ENCODE assay signal across 15 cellular contexts in genomic region chr13:83881031-83881727, GRCh38. TPM values are rescaled to one million over a fixed set of nuclear protein-coding genes. Genes with fewer than 3 reads are reported as not detected.
DNase-seq lines count a peak whose midpoint lies in the region; ATAC-seq and TF ChIP-seq lines count a peak whose summit lies in the region.
"Had no signal": no experiment of that assay in that cellular context is flagged by ENCODE, and none has a peak within 500 bp of the region (broad histone marks: within the 10 kb centered on the region; RNA-seq: fewer than 3 reads in every experiment).

No MANE protein-coding gene starts in this region.

- POLR2A ChIA-PET in A673 (lab: Charles Lee; ENCODE audit: low non-redundant PET), result no interaction called here
- POLR2A ChIA-PET in PC-9 (lab: Charles Lee; ENCODE audit: unreplicated experiment), result no interaction called here
- POLR2A ChIA-PET in CD4-positive, alpha-beta T cell (lab: Charles Lee), result no interaction called here

- no peak overlapping the region for H3K27ac ChIP-seq in A673 (ENCODE audit: low read depth, low read length, poor library complexity, severe bottlenecking)
- no peak overlapping the region for H3K27ac ChIP-seq in HUES64 (ENCODE audit: low read depth, low read length)
- no peak overlapping the region for H3K27ac ChIP-seq in brain microvascular endothelial cell
- H3K27ac ChIP-seq in mesodermal cell (ENCODE audit: low read depth, low read length, severe bottlenecking), result no peak overlapping the region
- H3K27ac ChIP-seq in PC-9, result no peak overlapping the region
- no peak overlapping the region for H3K27ac ChIP-seq in CD4-positive, alpha-beta T cell (ENCODE audit: low read depth, low read length)
- H3K27ac ChIP-seq: colonic mucosa, gastroesophageal sphincter, transverse colon had no signal

- no peaks in the 10 kb centered on the region for H3K36me3 ChIP-seq in A673 (ENCODE audit: insufficient read depth, low read length, poor library complexity, severe bottlenecking)
- no peaks in the 10 kb centered on the region for H3K36me3 ChIP-seq in HUES64 (ENCODE audit: insufficient read depth, low read length)
- H3K36me3 ChIP-seq in brain microvascular endothelial cell (replicated peaks), result no peaks in the 10 kb centered on the region
- H3K36me3 ChIP-seq in mesodermal cell (ENCODE audit: control insufficient read depth, insufficient read depth, low read length), result no peaks in the 10 kb centered on the region
- H3K36me3 ChIP-seq in PC-9 (ENCODE audit: low read depth), result no peaks in the 10 kb centered on the region
- H3K36me3 ChIP-seq: colonic mucosa, gastroesophageal sphincter, transverse colon had no signal

- H3K9me3 ChIP-seq in A673 (ENCODE audit: low read depth, low read length, poor library complexity, severe bottlenecking) (no peaks in the 10 kb centered on the region), HUES64 (ENCODE audit: insufficient read depth, low read depth, low read length) (no peaks in the 10 kb centered on the region), mesodermal cell (ENCODE audit: control insufficient read depth, low read length) (no peaks in the 10 kb centered on the region), PC-9 (ENCODE audit: insufficient read depth, low read depth) (no peaks in the 10 kb centered on the region)
- no peaks in the 10 kb centered on the region for H3K9me3 ChIP-seq in CD4-positive, alpha-beta T cell (ENCODE audit: control insufficient read depth, low read length)
- H3K9me3 ChIP-seq: colonic mucosa, gastroesophageal sphincter, transverse colon had no signal

- in situ Hi-C loops in brain microvascular endothelial cell (cut with HindIII; ENCODE audit: low pct_ligation_motif_present, low sequenced_read_pairs), result no loop called here

- peaks cover 78% of the 10 kb centered on the region for H3K27me3 Mint-ChIP-seq in CD4-positive, alpha-beta T cell

- no peak overlapping the region for H3K4me2 ChIP-seq in PC-9

- intact Hi-C loops in A673 (cut with micrococcal nuclease; ENCODE audit: unreplicated experiment) (loop anchor here (10.0 kb wide), 1 partner anchor 276 kb away; no protein-coding TSS in a partner anchor), PC-9 (cut with micrococcal nuclease; ENCODE audit: unreplicated experiment) (no loop called here)
- intact Hi-C loops in CD4-positive, alpha-beta T cell (cut with DNase I, micrococcal nuclease), result no loop called here

- peaks cover 18% of the 10 kb centered on the region for H3K4me1 Mint-ChIP-seq in CD4-positive, alpha-beta T cell (ENCODE audit: low read depth)

- H3K4me1 ChIP-seq in A673 (ENCODE audit: insufficient read depth, low read length, poor library complexity, severe bottlenecking), result peaks cover 7% of the 10 kb centered on the region
- H3K4me1 ChIP-seq in HUES64 (ENCODE audit: insufficient read depth, low read length), result peaks cover 38% of the 10 kb centered on the region
- H3K4me1 ChIP-seq in mesodermal cell (ENCODE audit: control insufficient read depth, insufficient read depth, low read length, poor library complexity, severe bottlenecking), result no peaks in the 10 kb centered on the region
- H3K4me1 ChIP-seq in PC-9 (replicated peaks; ENCODE audit: insufficient read depth), result no peaks in the 10 kb centered on the region
- H3K4me1 ChIP-seq: colonic mucosa, transverse colon had no signal

- H2AFZ ChIP-seq in PC-9, result no peak overlapping the region; the same call in 1 of the 2 replicates

- no peaks in the 10 kb centered on the region for H3K79me2 ChIP-seq in PC-9 (ENCODE audit: low read depth)

- no peak overlapping the region for H3K4me3 Mint-ChIP-seq in CD4-positive, alpha-beta T cell

- 5% methylated on average over 19 of the region's 23 CpGs for WGBS in HUES64
- 2 to 7% methylated on average over 10 to 18 of the region's 23 CpGs for WGBS in mesodermal cell (ENCODE audit: insufficient coverage in 2 of 2), 2 experiments

- H3K9ac ChIP-seq in HUES64 (ENCODE audit: low read depth, low read length), result no peak overlapping the region

- H3K27me3 ChIP-seq in A673 (replicated peaks; ENCODE audit: insufficient read depth, low read depth, low read length, poor library complexity) (peaks cover 15% of the 10 kb centered on the region), HUES64 (ENCODE audit: insufficient read depth, low read length) (peaks cover 89% of the 10 kb centered on the region), brain microvascular endothelial cell (replicated peaks) (peaks cover 8% of the 10 kb centered on the region), PC-9 (ENCODE audit: insufficient read depth, low read depth) (no peaks in the 10 kb centered on the region)
- peaks cover 43% of the 10 kb centered on the region for H3K27me3 ChIP-seq in CD4-positive, alpha-beta T cell (ENCODE audit: control insufficient read depth, insufficient read depth, low read length)
- H3K27me3 ChIP-seq: colonic mucosa had no signal

- CTCF ChIA-PET in A673 (lab: Charles Lee), result no interaction called here
- CTCF ChIA-PET in PC-9 (lab: Charles Lee), result no interaction called here
- CTCF ChIA-PET in CD4-positive, alpha-beta T cell (lab: Charles Lee), result no interaction called here

- no peaks in the 10 kb centered on the region; the same call in 1 of the 2 replicates for H4K20me1 ChIP-seq in PC-9 (ENCODE audit: insufficient read depth)

- no peaks in the 10 kb centered on the region for H3K36me3 Mint-ChIP-seq in CD4-positive, alpha-beta T cell (ENCODE audit: low read depth)

- ATAC-seq in CD4-positive, alpha-beta T cell (ENCODE audit: poor library complexity), result no peak
- ATAC-seq: gastroesophageal sphincter had no signal

- no peaks in the 10 kb centered on the region for H3F3A ChIP-seq in PC-9 (ENCODE audit: insufficient read depth, low read depth)

- H3K4me3 ChIP-seq in A673 (ENCODE audit: low read depth, low read length, poor library complexity, severe bottlenecking) (peak overlapping the region; percentile 41), HUES64 (ENCODE audit: low read length) (peak overlapping the region; percentile 63), brain microvascular endothelial cell (ENCODE audit: low read depth, low read length) (peak overlapping the region; percentile 47), mesodermal cell (ENCODE audit: extremely low read depth, insufficient read depth, low read length, poor library complexity, severe bottlenecking) (peak overlapping the region; percentile 12), PC-9 (no peak overlapping the region)
- H3K4me3 ChIP-seq: colonic mucosa, transverse colon had no signal

- DNase-seq in A673 (ENCODE audit: low spot score), result peak; percentile 7
- DNase-seq in brain microvascular endothelial cell, result no peak
- DNase-seq in PC-9, result no peak
- DNase-seq in CD4-positive, alpha-beta T cell, result no peak
- no peak for DNase-seq in AML-193 (lab: John Stamatoyannopoulos, UW)
- DNase-seq in NCI-H2171 (lab: John Stamatoyannopoulos, UW), result no peak
- DNase-seq: activated CD4-positive, alpha-beta T cell treated with anti-CD3 and anti-CD28 coated beads for 1 hour; colonic mucosa; NCI-H2171 treated with DMSO at 0.1 percent for 48 hours; SHP77 treated with DMSO at 0.1 percent for 48 hours; transverse colon had no signal

- BruUV-seq in A673 (replicated peaks; lab: Mats Ljungman, UMichigan) (no TSS peak), PC-9 (replicated peaks; lab: Mats Ljungman, UMichigan) (no TSS peak)

- H3K9me3 Mint-ChIP-seq in CD4-positive, alpha-beta T cell, result no peaks in the 10 kb centered on the region

- TF ChIP-seq CTCF in A673 (conservative IDR thresholded peaks at IDR 0.05; ENCODE audit: low read depth, low read length) (no peak), brain microvascular endothelial cell (IDR thresholded peaks at IDR 0.05; ENCODE audit: low read depth, low read length, missing control alignments) (no peak), PC-9 (conservative IDR thresholded peaks at IDR 0.05) (no peak)
- no peak for TF ChIP-seq CTCF in CD4-positive, alpha-beta T cell (IDR thresholded peaks at IDR 0.05)

- no peak overlapping the region for H3K27ac Mint-ChIP-seq in CD4-positive, alpha-beta T cell

- H3K9me2 ChIP-seq in PC-9 (ENCODE audit: insufficient read depth), result no peaks in the 10 kb centered on the region

RNA-seq across cellular contexts. Expression of gene SLITRK1, which starts 1.1 kb away (rescaled TPM):
- total RNA-seq in A673 (2021) (0.49 and 0.57 TPM in 2 replicates), PC-9 (2021) (3.1 and 3.7 TPM in 2 replicates)
- polyA plus RNA-seq in HUES64 (2013, experiment 1 of 2), result 0.65 TPM
- 0.89 TPM for polyA plus RNA-seq in HUES64 (2013, experiment 2 of 2)
- 0.22 TPM for polyA plus RNA-seq in mesodermal cell (2013, experiment 1 of 2)
- 0.40 TPM for polyA plus RNA-seq in mesodermal cell (2013, experiment 2 of 2)
- total RNA-seq in CD4-positive, alpha-beta T cell, result not detected
- total RNA-seq: colonic mucosa, gastroesophageal sphincter, lung microvascular endothelial cell had no signal
